21 cellular contexts compared by ENCODE assay signal in the genomic region with DNA sequence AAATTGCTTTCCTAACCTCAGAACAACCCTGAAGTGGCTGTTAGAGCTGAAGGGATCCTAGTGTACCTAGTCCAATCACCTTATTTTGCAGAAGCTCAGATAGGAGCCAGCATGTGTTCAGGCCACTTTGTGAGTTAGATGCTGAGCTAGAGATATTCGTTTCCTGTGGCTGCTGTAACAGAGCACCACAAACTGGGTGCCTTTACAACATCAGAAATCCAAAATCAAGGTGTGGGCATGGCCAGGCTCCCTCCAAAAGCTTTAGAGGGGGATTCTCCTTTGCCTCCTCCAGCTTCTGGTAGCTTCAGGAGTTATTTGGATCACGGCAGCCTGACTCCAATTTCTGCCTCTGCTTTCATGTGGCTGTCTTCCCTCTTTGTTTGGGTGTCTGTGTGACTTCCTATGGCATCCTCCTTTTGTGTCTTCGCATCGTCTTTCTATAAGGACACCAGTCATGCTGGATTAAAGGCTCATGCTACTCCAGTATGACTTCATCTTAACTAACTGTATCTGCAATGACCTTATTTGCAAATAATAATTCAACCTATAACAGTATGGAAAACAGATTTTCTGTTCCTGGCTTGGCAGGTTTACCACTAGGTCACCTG.
A peak's percentile ranks its signal among the peaks of the same experiment; 100 is the strongest.
DNase-seq lines count a peak whose midpoint lies in the region; ATAC-seq, FAIRE-seq and TF ChIP-seq lines count a peak whose summit lies in the region.
"Had no signal": no experiment of that assay in that cellular context is flagged by ENCODE, and none has a peak within 500 bp of the region (broad histone marks: within the 10 kb centered on the region; RNA-seq: fewer than 3 reads in every experiment).

No MANE protein-coding gene starts in this region.

- H3K4me1 Mint-ChIP-seq in CD4-positive, alpha-beta T cell (ENCODE audit: low read depth) = peaks cover 47% of the 10 kb centered on the region
- H3K4me1 Mint-ChIP-seq in CD8-positive, alpha-beta T cell (ENCODE audit: low read depth) = peaks cover 29% of the 10 kb centered on the region
- H3K4me1 Mint-ChIP-seq in naive thymus-derived CD4-positive, alpha-beta T cell = peaks cover 12 to 43% (median 37%) of the 10 kb centered on the region in 7 donors
- no peaks in the 10 kb centered on the region for H3K4me1 Mint-ChIP-seq in natural killer cell
- H3K4me1 Mint-ChIP-seq: IgD-negative memory B cell had no signal

- peak overlapping the region; percentile 60 for H3K4me3 Mint-ChIP-seq in CD4-positive, alpha-beta T cell
- no peak overlapping the region for H3K4me3 Mint-ChIP-seq in CD8-positive, alpha-beta T cell
- H3K4me3 Mint-ChIP-seq in naive thymus-derived CD4-positive, alpha-beta T cell = peak overlapping the region; percentile 14 to 77 (median 52)
- no peak overlapping the region for H3K4me3 Mint-ChIP-seq in natural killer cell
- H3K4me3 Mint-ChIP-seq: IgD-negative memory B cell had no signal

- no peaks in the 10 kb centered on the region for H3K27me3 ChIP-seq in CD4-positive, alpha-beta T cell (ENCODE audit: control insufficient read depth, insufficient read depth, low read length)
- no peaks in the 10 kb centered on the region for H3K27me3 ChIP-seq in CD8-positive, alpha-beta T cell (ENCODE audit: insufficient read depth, low read length)
- H3K27me3 ChIP-seq in naive thymus-derived CD4-positive, alpha-beta T cell (ENCODE audit: control insufficient read depth in 2 of 2, insufficient read depth in 2 of 2, low read length in 2 of 2) = no peaks in the 10 kb centered on the region

- H3K27me3 Mint-ChIP-seq in CD4-positive, alpha-beta T cell = no peaks in the 10 kb centered on the region
- no peaks in the 10 kb centered on the region for H3K27me3 Mint-ChIP-seq in CD8-positive, alpha-beta T cell (ENCODE audit: low read depth)
- H3K27me3 Mint-ChIP-seq in naive thymus-derived CD4-positive, alpha-beta T cell = peaks cover 0 to 10% (median 0%) of the 10 kb centered on the region in 5 donors
- H3K27me3 Mint-ChIP-seq in natural killer cell (ENCODE audit: low read depth in 2 of 2) = peaks cover 2 to 32% of the 10 kb centered on the region in 2 donors

- intact Hi-C loops in CD4-positive, alpha-beta T cell (cut with DNase I, micrococcal nuclease) = no loop called here
- intact Hi-C loops in CD8-positive, alpha-beta T cell (cut with DNase I, micrococcal nuclease) = loop anchor here in 1 of 2 experiments (5.0 kb wide), 1 partner anchor 1688 kb away; a partner anchor contains a TSS
- intact Hi-C loops in naive thymus-derived CD4-positive, alpha-beta T cell (cut with micrococcal nuclease) = loop anchor here in 1 of 2 donors (5.0 kb wide), 1 partner anchor 198 kb away; no protein-coding TSS in a partner anchor
- intact Hi-C loops in natural killer cell (cut with micrococcal nuclease) = no loop called here

- peak; percentile 75 for ATAC-seq in CD4-positive, alpha-beta T cell (ENCODE audit: poor library complexity)
- ATAC-seq in CD8-positive, alpha-beta T cell = peak; percentile 36
- ATAC-seq in naive thymus-derived CD4-positive, alpha-beta T cell = peak; percentile 53
- no peak for ATAC-seq in natural killer cell
- ATAC-seq: HCT116 had no signal

- H3K27ac ChIP-seq in CD4-positive, alpha-beta T cell (ENCODE audit: low read depth, low read length) = peak overlapping the region; percentile 22
- no peak overlapping the region for H3K27ac ChIP-seq in CD8-positive, alpha-beta T cell (ENCODE audit: low read depth, low read length)
- H3K27ac ChIP-seq in naive thymus-derived CD4-positive, alpha-beta T cell (ENCODE audit: low read depth, low read length) = no peak overlapping the region
- H3K27ac ChIP-seq: C4-2B, SK-N-MC had no signal

- H3K4me1 ChIP-seq in CD8-positive, alpha-beta T cell (ENCODE audit: insufficient read depth, low read length) = peaks cover 21% of the 10 kb centered on the region
- H3K4me1 ChIP-seq in naive thymus-derived CD4-positive, alpha-beta T cell (ENCODE audit: control insufficient read depth in 2 of 2, insufficient read depth in 2 of 2, low read length in 2 of 2) = peaks cover 0 to 26% of the 10 kb centered on the region in 2 donors
- H3K4me1 ChIP-seq: Caco-2 had no signal

- no peaks in the 10 kb centered on the region for H3K36me3 ChIP-seq in CD8-positive, alpha-beta T cell (ENCODE audit: insufficient read depth, low read length)
- H3K36me3 ChIP-seq in naive thymus-derived CD4-positive, alpha-beta T cell (ENCODE audit: control insufficient read depth in 2 of 3, insufficient read depth in 3 of 3, low read length in 3 of 3) = no peaks in the 10 kb centered on the region

- peaks cover 4% of the 10 kb centered on the region for H3K9me3 ChIP-seq in CD4-positive, alpha-beta T cell (ENCODE audit: control insufficient read depth, low read length)
- no peaks in the 10 kb centered on the region for H3K9me3 ChIP-seq in CD8-positive, alpha-beta T cell (ENCODE audit: low read length)
- H3K9me3 ChIP-seq in naive thymus-derived CD4-positive, alpha-beta T cell (ENCODE audit: control insufficient read depth in 2 of 3, low read length in 3 of 3) = no peaks in the 10 kb centered on the region
- H3K9me3 ChIP-seq: Caco-2 had no signal

- no peak for TF ChIP-seq POLR2A in H54 (IDR thresholded peaks at IDR 0.05; ENCODE audit: low read depth, low read length)

- no peak overlapping the region for H3K4me3 ChIP-seq in CD8-positive, alpha-beta T cell (ENCODE audit: low read depth, low read length)
- H3K4me3 ChIP-seq in naive thymus-derived CD4-positive, alpha-beta T cell (ENCODE audit: low read length) = no peak overlapping the region
- H3K4me3 ChIP-seq: SK-N-MC had no signal

- FAIRE-seq in H54 (lab: Jason Lieb, UNC) = no peak

- H3K9me3 Mint-ChIP-seq in CD4-positive, alpha-beta T cell = no peaks in the 10 kb centered on the region
- peaks cover 3% of the 10 kb centered on the region for H3K9me3 Mint-ChIP-seq in CD8-positive, alpha-beta T cell
- H3K9me3 Mint-ChIP-seq in naive thymus-derived CD4-positive, alpha-beta T cell = peaks cover 0 to 10% (median 3%) of the 10 kb centered on the region in 11 donors
- H3K9me3 Mint-ChIP-seq in natural killer cell = no peaks in the 10 kb centered on the region

- CTCF ChIA-PET in CD4-positive, alpha-beta T cell (lab: Charles Lee) = no interaction called here
- CTCF ChIA-PET in CD8-positive, alpha-beta T cell (lab: Charles Lee) = interaction anchor here (1.2 to 2.3 kb wide), 5 partner anchors 8 to 336 kb away, joined by 3 to 9 read pairs (median 5); no protein-coding TSS in a partner anchor
- CTCF ChIA-PET in naive thymus-derived CD4-positive, alpha-beta T cell (lab: Charles Lee) = interaction anchor here (0.8 to 1.8 kb wide), 7 partner anchors 17 to 336 kb away, joined by 4 to 9 read pairs (median 5); no protein-coding TSS in a partner anchor

- DNase-seq in CD4-positive, alpha-beta T cell = no peak
- no peak for DNase-seq in CD8-positive, alpha-beta T cell
- DNase-seq in RPMI8226 (peak; percentile 75), NCI-H187 (lab: John Stamatoyannopoulos, UW) (no peak), H54 (ENCODE audit: insufficient read length, low spot score) (no peak), natural killer cell (no peak)
- DNase-seq in naive thymus-derived CD4-positive, alpha-beta T cell = peak in 6 of 9 donors; percentile 14 to 51 (median 40)
- DNase-seq: ACHN; Caco-2; GDM1; Kasumi-1; NCI-H1105; NCI-H2081 treated with DMSO at 0.1 percent for 48 hours; NCI-H446 treated with DMSO at 0.1 percent for 48 hours; NK-92 treated with Interleukin-12 subunit alpha and Interleukin-12 subunit beta, amount 100 ng/mL, for 24 hours; OCI-M1; SHP77 had no signal

- peak overlapping the region; percentile 76 for H3K27ac Mint-ChIP-seq in CD4-positive, alpha-beta T cell
- no peak overlapping the region for H3K27ac Mint-ChIP-seq in CD8-positive, alpha-beta T cell
- peak overlapping the region; percentile 6 to 87 (median 59) for H3K27ac Mint-ChIP-seq in naive thymus-derived CD4-positive, alpha-beta T cell
- no peak overlapping the region for H3K27ac Mint-ChIP-seq in natural killer cell
- H3K27ac Mint-ChIP-seq: IgD-negative memory B cell had no signal

- no peaks in the 10 kb centered on the region for H3K36me3 Mint-ChIP-seq in CD4-positive, alpha-beta T cell (ENCODE audit: low read depth)
- no peaks in the 10 kb centered on the region for H3K36me3 Mint-ChIP-seq in CD8-positive, alpha-beta T cell
- peaks cover 0 to 5% (median 4%) of the 10 kb centered on the region in 5 donors for H3K36me3 Mint-ChIP-seq in naive thymus-derived CD4-positive, alpha-beta T cell
- H3K36me3 Mint-ChIP-seq in natural killer cell = no peaks in the 10 kb centered on the region

- POLR2A ChIA-PET in CD4-positive, alpha-beta T cell (lab: Charles Lee) = interaction anchor here (1.1 to 1.8 kb wide), 6 partner anchors 8 to 428 kb away, joined by 3 to 8 read pairs (median 4); a partner anchor contains a TSS
- POLR2A ChIA-PET in CD8-positive, alpha-beta T cell (lab: Charles Lee) = interaction anchor here (1.0 kb wide), 1 partner anchor 346 kb away, joined by 3 read pairs; a partner anchor contains a TSS
- POLR2A ChIA-PET in naive thymus-derived CD4-positive, alpha-beta T cell (lab: Charles Lee) = interaction anchor here (1.3 to 2.0 kb wide), 3 partner anchors 10 to 391 kb away, joined by 3 to 11 read pairs (median 4); a partner anchor contains a TSS

- TF ChIP-seq CTCF in CD4-positive, alpha-beta T cell (IDR thresholded peaks at IDR 0.05) = no peak
- no peak for TF ChIP-seq CTCF in CD8-positive, alpha-beta T cell (IDR thresholded peaks at IDR 0.05)
- TF ChIP-seq CTCF in natural killer cell (IDR thresholded peaks at IDR 0.05) = no peak

Comparison
In these comparisons a context has a peak if more than half of its experiments do, and no peak if none do; other contexts are left out.
1. ATAC-seq: peak in CD4-positive, alpha-beta T cell (single experiment), CD8-positive, alpha-beta T cell (single experiment) and naive thymus-derived CD4-positive, alpha-beta T cell (single experiment); none in natural killer cell (0 of 3).
2. DNase-seq: peak in RPMI8226 (single experiment) and naive thymus-derived CD4-positive, alpha-beta T cell (6 of 9); none in CD4-positive, alpha-beta T cell (0 of 10), CD8-positive, alpha-beta T cell (0 of 7), NCI-H187 (0 of 2), H54 (single experiment) and natural killer cell (single experiment).
3. H3K27ac Mint-ChIP-seq: peak in CD4-positive, alpha-beta T cell (single experiment) and naive thymus-derived CD4-positive, alpha-beta T cell (9 of 9); none in CD8-positive, alpha-beta T cell (single experiment) and natural killer cell (0 of 2).
4. H3K4me3 Mint-ChIP-seq: peak in CD4-positive, alpha-beta T cell (single experiment) and naive thymus-derived CD4-positive, alpha-beta T cell (10 of 10); none in CD8-positive, alpha-beta T cell (single experiment) and natural killer cell (single experiment).